20 cellular contexts compared by ENCODE assay signal in genomic region chr17:9361572-9361955, GRCh38.
"Had no signal": no experiment of that assay in that cellular context is flagged by ENCODE, and none has a peak within 500 bp of the region (broad histone marks: within the 10 kb centered on the region; RNA-seq: fewer than 3 reads in every experiment).

No MANE protein-coding gene starts in this region.

- H3K36me3 Mint-ChIP-seq: naive B cell had no signal

- H3K36me3 ChIP-seq: gastrocnemius medialis, heart right ventricle, left lung, lower lobe of right lung, prostate gland, stomach, thoracic aorta, transverse colon had no signal

- H3K27me3 ChIP-seq: gastrocnemius medialis, heart right ventricle, left lung, stomach, transverse colon had no signal

- H3K4me3 ChIP-seq: left lung, lower lobe of right lung, prostate gland, skin epidermis, stomach, transverse colon had no signal

- DNase-seq: effector memory CD4-positive, alpha-beta T cell; heart right ventricle; left lung; lower lobe of right lung; midbrain; naive B cell; occipital lobe; stimulated activated CD4-positive, alpha-beta T cell treated with anti-CD3 and anti-CD28 coated beads, Interleukin-12 subunit alpha, Interleukin-12 subunit beta, amount 100 ng/mL, for 4 hours; stimulated activated naive CD4-positive, alpha-beta T cell; stomach; substantia nigra; transverse colon had no signal

- H3K9ac ChIP-seq: parathyroid adenoma had no signal

- H3K4me3 Mint-ChIP-seq: memory B cell, naive B cell, nephron had no signal

- H3K27ac Mint-ChIP-seq: memory B cell, naive B cell, nephron had no signal

- H3K9me3 ChIP-seq: gastrocnemius medialis, heart right ventricle, left lung, lower lobe of right lung, prostate gland, stomach, thoracic aorta, transverse colon had no signal

- H3K9me3 Mint-ChIP-seq: memory B cell, naive B cell, nephron had no signal

- H3K27me3 Mint-ChIP-seq: memory B cell, naive B cell had no signal

- H3K4me1 ChIP-seq: parathyroid adenoma, prostate gland, transverse colon had no signal

- ATAC-seq: esophagus mucosa had no signal
